12 cellular contexts compared by ENCODE assay signal in the genomic region with DNA sequence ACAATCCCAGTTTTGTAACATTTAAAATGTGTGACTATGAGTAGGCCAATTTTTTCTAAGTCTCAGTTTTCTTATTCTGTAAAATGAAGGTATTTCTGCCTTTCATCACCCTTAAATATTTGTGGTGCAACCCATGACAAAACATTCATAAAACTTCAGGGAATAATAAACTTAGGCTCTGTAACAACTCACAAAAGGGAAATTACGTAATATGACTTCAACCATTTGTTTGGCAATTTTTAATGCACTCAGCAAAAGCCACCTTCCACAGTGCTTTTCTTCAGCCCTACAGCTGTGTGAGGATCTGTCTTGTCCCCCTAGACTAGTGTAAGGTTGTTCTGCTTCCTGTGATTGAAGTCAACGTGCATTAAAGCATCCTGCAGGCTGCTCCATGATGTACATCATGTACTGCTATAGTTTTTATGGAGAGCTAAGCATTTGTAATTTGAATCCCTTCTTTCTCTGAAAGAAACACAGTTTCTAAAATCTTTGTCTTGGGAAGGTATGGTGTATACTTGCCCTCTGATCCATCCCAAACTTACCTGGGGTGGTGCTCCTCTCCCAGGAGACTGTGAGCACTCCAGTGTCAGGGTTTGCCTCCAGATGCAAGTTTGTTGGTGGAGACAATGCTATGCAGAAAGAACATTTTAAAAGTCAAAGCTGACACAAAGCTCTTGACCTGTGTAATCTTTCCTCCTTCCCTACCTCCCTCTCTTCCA. TPM values are rescaled to one million over a fixed set of nuclear protein-coding genes. Genes with fewer than 3 reads are reported as not detected.
DNase-seq lines count a peak whose midpoint lies in the region; ATAC-seq and TF ChIP-seq lines count a peak whose summit lies in the region.
"Had no signal": no experiment of that assay in that cellular context is flagged by ENCODE, and none has a peak within 500 bp of the region (broad histone marks: within the 10 kb centered on the region; RNA-seq: fewer than 3 reads in every experiment).

No MANE protein-coding gene starts in this region.

- H3K36me3 ChIP-seq in right atrium auricular region (peaks cover 54% of the 10 kb centered on the region), SK-N-MC (ENCODE audit: insufficient read depth, low read length) (peaks cover 50% of the 10 kb centered on the region; the same call in 1 of the 2 replicates), heart left ventricle (peaks cover 0 to 97% (median 60%) of the 10 kb centered on the region in 9 donors), upper lobe of right lung (peaks cover 36% of the 10 kb centered on the region), body of pancreas (replicated peaks in 1 of 2; ENCODE audit: insufficient read depth in 1 of 2, low read depth in 2 of 2) (no peaks in the 10 kb centered on the region)

- H3K4me3 ChIP-seq in right atrium auricular region, result no peak overlapping the region
- no peak overlapping the region for H3K4me3 ChIP-seq in SK-N-MC
- no peak overlapping the region for H3K4me3 ChIP-seq in heart left ventricle
- no peak overlapping the region for H3K4me3 ChIP-seq in upper lobe of right lung
- no peak overlapping the region for H3K4me3 ChIP-seq in body of pancreas

- DNase-seq in Right ventricle myocardium inferior (ENCODE audit: missing footprints) (no peak), right atrium auricular region (ENCODE audit: low spot score) (no peak), SK-N-MC (ENCODE audit: low read depth, low spot score) (peak; percentile 70), heart left ventricle (no peak), upper lobe of right lung (no peak), body of pancreas (no peak), DMS 273 treated with DMSO at 0.1 percent for 48 hours (lab: John Stamatoyannopoulos, UW) (no peak)
- no peak for DNase-seq in activated T-cell treated with anti-CD3 and anti-CD28 coated beads, Interleukin-2, amount 50 U/mL, for 48 hours
- DNase-seq: activated CD4-positive, alpha-beta T cell treated with anti-CD3 and anti-CD28 coated beads for 48 hours; activated naive CD4-positive, alpha-beta T cell treated with anti-CD3 and anti-CD28 coated beads for 36 hours; effector CD4-positive, alpha-beta T cell; MM.1S had no signal

- intact Hi-C loops in Right ventricle myocardium inferior (cut with DNase I), result no loop called here
- intact Hi-C loops in heart left ventricle (cut with DNase I), result no loop called here
- intact Hi-C loops in upper lobe of right lung (cut with DNase I), result no loop called here
- intact Hi-C loops in body of pancreas (cut with DNase I), result no loop called here

- TF ChIP-seq CTCF in right atrium auricular region (IDR thresholded peaks at IDR 0.05), result no peak
- TF ChIP-seq CTCF in heart left ventricle (IDR thresholded peaks at IDR 0.05), result no peak
- no peak for TF ChIP-seq CTCF in upper lobe of right lung (IDR thresholded peaks at IDR 0.05)
- no peak for TF ChIP-seq CTCF in body of pancreas (IDR thresholded peaks at IDR 0.05)

- no peak overlapping the region for H3K27ac ChIP-seq in right atrium auricular region
- H3K27ac ChIP-seq in SK-N-MC, result peak overlapping the region; percentile 73
- peak overlapping the region in 1 of 12 donors; percentile 55 for H3K27ac ChIP-seq in heart left ventricle
- no peak overlapping the region for H3K27ac ChIP-seq in upper lobe of right lung
- H3K27ac ChIP-seq in body of pancreas, result no peak overlapping the region

- 48 to 69% (median 55%) methylated on average over 2 of the region's 2 CpGs for WGBS in heart left ventricle, 4 donors
- WGBS in body of pancreas, 2 donors, result 65 to 75% methylated on average over 2 of the region's 2 CpGs

- H3K4me1 ChIP-seq in right atrium auricular region (no peaks in the 10 kb centered on the region), heart left ventricle (peaks cover 0 to 10% (median 1%) of the 10 kb centered on the region in 12 donors), upper lobe of right lung (peaks cover 9% of the 10 kb centered on the region), body of pancreas (peaks cover 5% of the 10 kb centered on the region)

- TF ChIP-seq POLR2A in heart left ventricle (IDR thresholded peaks at IDR 0.05), result no peak
- TF ChIP-seq POLR2A in body of pancreas (IDR thresholded peaks at IDR 0.05), result no peak

- H3K27me3 ChIP-seq in right atrium auricular region (no peaks in the 10 kb centered on the region), heart left ventricle (no peaks in the 10 kb centered on the region), upper lobe of right lung (no peaks in the 10 kb centered on the region), body of pancreas (no peaks in the 10 kb centered on the region)

- H3K9me3 ChIP-seq in right atrium auricular region, result no peaks in the 10 kb centered on the region
- no peaks in the 10 kb centered on the region for H3K9me3 ChIP-seq in SK-N-MC (ENCODE audit: low read depth, low read length)
- H3K9me3 ChIP-seq in heart left ventricle, result no peaks in the 10 kb centered on the region
- no peaks in the 10 kb centered on the region for H3K9me3 ChIP-seq in upper lobe of right lung
- H3K9me3 ChIP-seq in body of pancreas, result no peaks in the 10 kb centered on the region

- ATAC-seq in Right ventricle myocardium inferior (peak; percentile 74), heart left ventricle (peak in 3 of 4 donors; percentile 28 to 66 (median 29)), upper lobe of right lung (peak; percentile 48), body of pancreas (no peak)

- no peak overlapping the region for H3K9ac ChIP-seq in SK-N-MC (ENCODE audit: insufficient read length)

RNA-seq across cellular contexts. Expression of gene FN1, which starts 39.1 kb away (rescaled TPM):
- total RNA-seq in Right ventricle myocardium inferior, result 92.2 TPM
- 1,000 to 10,000 TPM in 1 of 2 donors, 100 to 1,000 TPM in 1; 369 to 1,092 TPM for total RNA-seq in right atrium auricular region
- 1,000 to 10,000 TPM in 1 of 9 donors, 100 to 1,000 TPM in 8; 118 to 1,418 (median 343) TPM for total RNA-seq in heart left ventricle
- 100 to 1,000 TPM; 100 to 527 TPM for polyA plus RNA-seq in heart left ventricle
- 955 TPM for total RNA-seq in upper lobe of right lung
- total RNA-seq in body of pancreas, result 10 to 100 TPM; 27.4 to 53.7 TPM
